In genomic region chr6:95117236-95117635, GRCh38 we compare ENCODE assay signal across 19 cellular contexts.
DNase-seq lines count a peak whose midpoint lies in the region; ATAC-seq and TF ChIP-seq lines count a peak whose summit lies in the region.
"Had no signal": no experiment of that assay in that cellular context is flagged by ENCODE, and none has a peak within 500 bp of the region (broad histone marks: within the 10 kb centered on the region; RNA-seq: fewer than 3 reads in every experiment).

No MANE protein-coding gene starts in this region.

- H3K27me3 ChIP-seq in mammary epithelial cell (ENCODE audit: insufficient read depth, low read length) = no peaks in the 10 kb centered on the region
- no peaks in the 10 kb centered on the region for H3K27me3 ChIP-seq in heart right ventricle
- H3K27me3 ChIP-seq: BLaER1 treated with 17β-estradiol and CSF1 and Interleukin-3, amounts not matched to agents 10 nM and 100 nM had no signal

- H3K4me3 Mint-ChIP-seq in MCF 10A (ENCODE audit: unreplicated experiment) = no peak overlapping the region
- H3K4me3 Mint-ChIP-seq: CD4-positive, alpha-beta T cell had no signal

- TF ChIP-seq CTCF in mammary epithelial cell (conservative IDR thresholded peaks at IDR 0.05 in 1 of 2, IDR thresholded peaks at IDR 0.05 in 1 of 2; ENCODE audit: extremely low read depth in 1 of 2, insufficient read depth in 1 of 2, low read depth in 1 of 2, low read length in 2 of 2) (no peak), MCF 10A (IDR thresholded peaks at IDR 0.05; ENCODE audit: unreplicated experiment) (no peak), heart right ventricle (IDR thresholded peaks at IDR 0.05) (no peak)

- H3K9me3 ChIP-seq in mammary epithelial cell (replicated peaks; ENCODE audit: insufficient read depth, low read length) (no peaks in the 10 kb centered on the region), heart right ventricle (no peaks in the 10 kb centered on the region)
- H3K9me3 ChIP-seq: BLaER1 treated with 17β-estradiol and CSF1 and Interleukin-3, amounts not matched to agents 10 nM and 100 nM had no signal

- POLR2A ChIA-PET in MCF 10A (lab: Yijun Ruan, JAX) = no interaction called here

- no peaks in the 10 kb centered on the region for H3K27me3 Mint-ChIP-seq in MCF 10A (ENCODE audit: insufficient read depth, unreplicated experiment)
- H3K27me3 Mint-ChIP-seq: CD4-positive, alpha-beta T cell had no signal

- H4K20me1 ChIP-seq in mammary epithelial cell (ENCODE audit: insufficient read depth, low read length) = no peaks in the 10 kb centered on the region
- H4K20me1 ChIP-seq: BLaER1 treated with 17β-estradiol and CSF1 and Interleukin-3, amounts not matched to agents 10 nM and 100 nM had no signal

- dilution Hi-C loops in mammary epithelial cell (cut with HindIII; ENCODE audit: low sequenced_read_pairs) = no loop called here

- no peaks in the 10 kb centered on the region for H3K4me1 Mint-ChIP-seq in MCF 10A (ENCODE audit: insufficient read depth, unreplicated experiment)

- H3K9me3 Mint-ChIP-seq in MCF 10A (ENCODE audit: unreplicated experiment) = no peaks in the 10 kb centered on the region
- H3K9me3 Mint-ChIP-seq: CD4-positive, alpha-beta T cell had no signal

- no peak overlapping the region for H3K9ac ChIP-seq in mammary epithelial cell (ENCODE audit: insufficient read depth, low read length)
- H3K9ac ChIP-seq: BLaER1 treated with 17β-estradiol and CSF1 and Interleukin-3, amounts not matched to agents 10 nM and 100 nM had no signal

- CTCF ChIA-PET in mammary epithelial cell (lab: Charles Lee; ENCODE audit: low non-redundant PET) (interaction anchor here (0.6 kb wide), 1 partner anchor 106 kb away, joined by 19 read pairs; no protein-coding TSS in a partner anchor), MCF 10A (lab: Yijun Ruan, JAX) (interaction anchor here (1.2 kb wide), 1 partner anchor 26 kb away, joined by 3 read pairs; no protein-coding TSS in a partner anchor)

- H3K36me3 ChIP-seq in mammary epithelial cell (ENCODE audit: insufficient read depth, low read length) (no peaks in the 10 kb centered on the region), heart right ventricle (no peaks in the 10 kb centered on the region)
- H3K36me3 ChIP-seq: BLaER1 treated with 17β-estradiol and CSF1 and Interleukin-3, amounts not matched to agents 10 nM and 100 nM had no signal

- intact Hi-C loops in mammary epithelial cell (cut with micrococcal nuclease) (no loop called here), MCF 10A (cut with micrococcal nuclease) (no loop called here), heart right ventricle (cut with DNase I) (no loop called here)

- BruUV-seq in mammary epithelial cell (replicated peaks; lab: Mats Ljungman, UMichigan) (no TSS peak), MCF 10A (replicated peaks; lab: Mats Ljungman, UMichigan) (no TSS peak)

- H3K4me3 ChIP-seq in mammary epithelial cell (replicated peaks in 1 of 3; ENCODE audit: insufficient read depth in 1 of 3, low read depth in 2 of 3, low read length in 3 of 3) = no peak overlapping the region
- H3K4me3 ChIP-seq in heart right ventricle = no peak overlapping the region
- H3K4me3 ChIP-seq: BLaER1 treated with 17β-estradiol and CSF1 and Interleukin-3, amounts not matched to agents 10 nM and 100 nM; K562 had no signal

- DNase-seq in mammary epithelial cell (peak; percentile 16), MCF 10A (ENCODE audit: unreplicated experiment) (no peak), HT-29 (ENCODE audit: low spot score) (peak; percentile 23), SW480 (ENCODE audit: low spot score) (peak; percentile 84), heart right ventricle (no peak), GDM1 (lab: John Stamatoyannopoulos, UW) (no peak)
- DNase-seq: AML-193; Calu3; CD4-positive, alpha-beta T cell; DMS 273 treated with DMSO at 0.1 percent for 48 hours; DMS79 treated with DMSO at 0.1 percent for 48 hours; EL; HCEC 1CT; Karpas-422 had no signal

- H3K79me2 ChIP-seq in mammary epithelial cell (ENCODE audit: insufficient read depth, low read length) = no peaks in the 10 kb centered on the region

- H3K4me2 ChIP-seq in mammary epithelial cell (ENCODE audit: insufficient read depth, low read depth, low read length) = no peak overlapping the region
- H3K4me2 ChIP-seq: BLaER1 treated with 17β-estradiol and CSF1 and Interleukin-3, amounts not matched to agents 10 nM and 100 nM had no signal

- H2AFZ ChIP-seq in mammary epithelial cell (ENCODE audit: low read depth, low read length) = no peak overlapping the region

- H3K36me3 Mint-ChIP-seq in MCF 10A (ENCODE audit: insufficient read depth, unreplicated experiment) = no peaks in the 10 kb centered on the region

- in situ Hi-C loops in mammary epithelial cell (cut with MboI; ENCODE audit: low sequenced_read_pairs in 2 of 2) = no loop called here

- H3K4me1 ChIP-seq in mammary epithelial cell (ENCODE audit: insufficient read depth, low read length) = no peaks in the 10 kb centered on the region
- H3K4me1 ChIP-seq in heart right ventricle = no peaks in the 10 kb centered on the region
- H3K4me1 ChIP-seq: BLaER1 treated with 17β-estradiol and CSF1 and Interleukin-3, amounts not matched to agents 10 nM and 100 nM had no signal

- ATAC-seq in heart right ventricle (no peak), HG02798 (IDR thresholded peaks at IDR 0.05; ENCODE audit: poor library complexity, unreplicated experiment) (no peak), HG03442 (IDR thresholded peaks at IDR 0.05; ENCODE audit: unreplicated experiment) (no peak)
- ATAC-seq: K562 had no signal

- H3K27ac ChIP-seq in mammary epithelial cell (ENCODE audit: insufficient read depth, low read depth, low read length) (no peak overlapping the region), heart right ventricle (no peak overlapping the region)
- H3K27ac ChIP-seq: 22Rv1; BLaER1 treated with 17β-estradiol and CSF1 and Interleukin-3, amounts not matched to agents 10 nM and 100 nM had no signal

- H3K27ac Mint-ChIP-seq in MCF 10A (ENCODE audit: low read depth, unreplicated experiment) = no peak overlapping the region
- H3K27ac Mint-ChIP-seq: CD4-positive, alpha-beta T cell had no signal

Comparison
In these comparisons a context has a peak if more than half of its experiments do, and no peak if none do; other contexts are left out.
1. DNase-seq: peak in mammary epithelial cell (single experiment), HT-29 (single experiment) and SW480 (single experiment); none in MCF 10A (single experiment), heart right ventricle (0 of 2) and GDM1 (single experiment).